1 cellular context compared by ENCODE assay signal in genomic region chr20:37385176-37385575, GRCh38.
TF ChIP-seq lines count a peak whose summit lies in the region.

No MANE protein-coding gene starts in this region.

TF ChIP-seq in HepG2, 621 proteins besides CTCF, POLR2A, EP300 and RAD21 (continued from another document):
- TF ChIP-seq TFDP1 (CRISPR knock-in tag; IDR thresholded peaks at IDR 0.05; ENCODE audit: borderline replicate concordance) (0 out of 2 replicates have a peak, but pooled peaks have one; percentile 4), ZZZ3 (CRISPR knock-in tag; IDR thresholded peaks at IDR 0.05; ENCODE audit: borderline replicate concordance) (no peak), RBM22 (optimal IDR thresholded peaks at IDR 0.05; ENCODE audit: low read length) (peak; percentile 13), TMF1 (CRISPR knock-in tag; IDR thresholded peaks at IDR 0.05; ENCODE audit: low read depth) (peak; percentile 10; the same call in 1 of the 2 replicates), HOMEZ (CRISPR knock-in tag; IDR thresholded peaks at IDR 0.05; ENCODE audit: low read depth) (no peak)
